Comparison of ENCODE assay signal across 1 cellular context in genomic region chr14:47207636-47208035, GRCh38.
TF ChIP-seq lines count a peak whose summit lies in the region.

No MANE protein-coding gene starts in this region.

TF ChIP-seq in GM23338, 12 proteins besides CTCF, POLR2A, EP300 and RAD21 (continued from another document):
- TF ChIP-seq ZNF462 (CRISPR knock-in tag; IDR thresholded peaks at IDR 0.05): no peak
- no peak for TF ChIP-seq POLR2AphosphoS5 (IDR thresholded peaks at IDR 0.05; ENCODE audit: low read depth)
- no peak for TF ChIP-seq STAT1 (IDR thresholded peaks at IDR 0.05; ENCODE audit: unreplicated experiment)
- TF ChIP-seq EZH2phosphoT487 (IDR thresholded peaks at IDR 0.05; ENCODE audit: unreplicated experiment): no peak
- TF ChIP-seq ZNF114 (CRISPR knock-in tag; IDR thresholded peaks at IDR 0.05): no peak
- TF ChIP-seq EZH2 (IDR thresholded peaks at IDR 0.05; ENCODE audit: low read depth, unreplicated experiment): no peak
- TF ChIP-seq JUNB (IDR thresholded peaks at IDR 0.05; ENCODE audit: unreplicated experiment): no peak
- TF ChIP-seq NANOG (IDR thresholded peaks at IDR 0.05; ENCODE audit: borderline replicate concordance): no peak
- TF ChIP-seq CREB1 (CRISPR knock-in tag; IDR thresholded peaks at IDR 0.05; ENCODE audit: low read depth): no peak
- no peak for TF ChIP-seq ZNF331 (CRISPR knock-in tag; IDR thresholded peaks at IDR 0.05; ENCODE audit: low read depth)
- no peak for TF ChIP-seq ETS1 (IDR thresholded peaks at IDR 0.05)
TF ChIP-seq in GM23338: peak in this region for 0.
